1 cellular context compared by ENCODE assay signal in genomic region chr16:29844575-29845331, GRCh38.
TF ChIP-seq lines count a peak whose summit lies in the region.

No MANE protein-coding gene starts in this region.

TF ChIP-seq in IMR-90, 13 proteins besides CTCF, POLR2A, EP300 and RAD21:
- TF ChIP-seq CEBPB (IDR thresholded peaks at IDR 0.05; ENCODE audit: low read depth, low read length) (0 out of 2 replicates have a peak, but pooled peaks have one; percentile 15), BHLHE40 (IDR thresholded peaks at IDR 0.05; ENCODE audit: low read depth, low read length) (no peak), MAFK (IDR thresholded peaks at IDR 0.05; ENCODE audit: low read depth, low read length) (no peak), RFX5 (IDR thresholded peaks at IDR 0.05; ENCODE audit: low read depth, low read length) (no peak)
- TF ChIP-seq, protein P1, sequence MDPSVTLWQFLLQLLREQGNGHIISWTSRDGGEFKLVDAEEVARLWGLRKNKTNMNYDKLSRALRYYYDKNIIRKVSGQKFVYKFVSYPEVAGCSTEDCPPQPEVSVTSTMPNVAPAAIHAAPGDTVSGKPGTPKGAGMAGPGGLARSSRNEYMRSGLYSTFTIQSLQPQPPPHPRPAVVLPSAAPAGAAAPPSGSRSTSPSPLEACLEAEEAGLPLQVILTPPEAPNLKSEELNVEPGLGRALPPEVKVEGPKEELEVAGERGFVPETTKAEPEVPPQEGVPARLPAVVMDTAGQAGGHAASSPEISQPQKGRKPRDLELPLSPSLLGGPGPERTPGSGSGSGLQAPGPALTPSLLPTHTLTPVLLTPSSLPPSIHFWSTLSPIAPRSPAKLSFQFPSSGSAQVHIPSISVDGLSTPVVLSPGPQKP (IDR thresholded peaks at IDR 0.05; ENCODE audit: borderline replicate concordance, low read depth, low read length) = no peak
